Comparison of ENCODE assay signal across 8 cellular contexts in genomic region chr16:87765473-87765775, GRCh38. TPM values are rescaled to one million over a fixed set of nuclear protein-coding genes. Genes with fewer than 3 reads are reported as not detected.
DNase-seq lines count a peak whose midpoint lies in the region; ATAC-seq and TF ChIP-seq lines count a peak whose summit lies in the region.

No MANE protein-coding gene starts in this region.

- TF ChIP-seq CTCF in foreskin keratinocyte (conservative IDR thresholded peaks at IDR 0.05) (no peak), retinal pigment epithelial cell (conservative IDR thresholded peaks at IDR 0.05; ENCODE audit: low read depth, low read length) (no peak)

- peaks cover 29% of the 10 kb centered on the region for H3K36me3 ChIP-seq in CD4-positive, CD25-positive, alpha-beta regulatory T cell (ENCODE audit: control insufficient read depth, insufficient read depth, low read length)

- no peaks in the 10 kb centered on the region for H3K27me3 ChIP-seq in CD4-positive, CD25-positive, alpha-beta regulatory T cell (ENCODE audit: control insufficient read depth, insufficient read depth, low read length)
- H3K27me3 ChIP-seq in foreskin keratinocyte, result no peaks in the 10 kb centered on the region

- H3K4me3 Mint-ChIP-seq in CD4-positive, CD25-positive, alpha-beta regulatory T cell, result peak overlapping the region; percentile 97 to 100 (median 98)
- H3K4me3 Mint-ChIP-seq in activated T-cell treated with anti-CD3 and anti-CD28 coated beads, Interleukin-2, amount 50 U/mL, for 72 hours, result peak overlapping the region; percentile 96 to 100

- peak overlapping the region; percentile 89 for H3K27ac ChIP-seq in CD4-positive, CD25-positive, alpha-beta regulatory T cell (ENCODE audit: insufficient read depth, low read length, poor library complexity, severe bottlenecking)
- no peak overlapping the region for H3K27ac ChIP-seq in foreskin keratinocyte

- no peaks in the 10 kb centered on the region for H3K9me3 Mint-ChIP-seq in CD4-positive, CD25-positive, alpha-beta regulatory T cell
- H3K9me3 Mint-ChIP-seq in activated T-cell treated with anti-CD3 and anti-CD28 coated beads, Interleukin-2, amount 50 U/mL, for 72 hours, result no peaks in the 10 kb centered on the region

- ATAC-seq in CD4-positive, CD25-positive, alpha-beta regulatory T cell (ENCODE audit: low read depth in 2 of 2), result peak; percentile 50 to 56
- ATAC-seq in GM21528 (IDR thresholded peaks at IDR 0.05; ENCODE audit: low FRiP score, unreplicated experiment) (peak; percentile 30), foreskin keratinocyte (peak; percentile 38)
- ATAC-seq in activated T-cell treated with anti-CD3 and anti-CD28 coated beads, Interleukin-2, amount 50 U/mL, for 72 hours (replicated peaks in 1 of 2), result peak; percentile 53 to 61

- peaks cover 22% of the 10 kb centered on the region for H3K36me3 Mint-ChIP-seq in CD4-positive, CD25-positive, alpha-beta regulatory T cell
- peaks cover 11 to 30% of the 10 kb centered on the region in 2 donors for H3K36me3 Mint-ChIP-seq in activated T-cell treated with anti-CD3 and anti-CD28 coated beads, Interleukin-2, amount 50 U/mL, for 72 hours (ENCODE audit: insufficient read depth in 2 of 2)

- peaks cover 15% of the 10 kb centered on the region for H3K27me3 Mint-ChIP-seq in CD4-positive, CD25-positive, alpha-beta regulatory T cell
- no peaks in the 10 kb centered on the region for H3K27me3 Mint-ChIP-seq in activated T-cell treated with anti-CD3 and anti-CD28 coated beads, Interleukin-2, amount 50 U/mL, for 72 hours (ENCODE audit: low read depth)

- peak overlapping the region in 2 of 3 donors; percentile 94 to 98 for H3K27ac Mint-ChIP-seq in CD4-positive, CD25-positive, alpha-beta regulatory T cell
- peak overlapping the region; percentile 87 for H3K27ac Mint-ChIP-seq in activated T-cell treated with anti-CD3 and anti-CD28 coated beads, Interleukin-2, amount 50 U/mL, for 72 hours

- DNase-seq in CD4-positive, CD25-positive, alpha-beta regulatory T cell, result peak; percentile 44 to 89 (median 50)
- DNase-seq in LHCN-M2 (ENCODE audit: low read depth) (peak; percentile 8), foreskin keratinocyte (no peak), retinal pigment epithelial cell (ENCODE audit: low read depth) (no peak), DMS79 (lab: John Stamatoyannopoulos, UW) (no peak), HuH-7 (ENCODE audit: low spot score) (no peak)
- peak; percentile 31 to 43 for DNase-seq in activated T-cell treated with anti-CD3 and anti-CD28 coated beads, Interleukin-2, amount 50 U/mL, for 72 hours

- H3K4me1 Mint-ChIP-seq in CD4-positive, CD25-positive, alpha-beta regulatory T cell, result peaks cover 11 to 47% (median 32%) of the 10 kb centered on the region in 4 donors
- H3K4me1 Mint-ChIP-seq in activated T-cell treated with anti-CD3 and anti-CD28 coated beads, Interleukin-2, amount 50 U/mL, for 72 hours (ENCODE audit: low read depth), result peaks cover 43% of the 10 kb centered on the region

- peaks cover 28% of the 10 kb centered on the region for H3K4me1 ChIP-seq in CD4-positive, CD25-positive, alpha-beta regulatory T cell (ENCODE audit: control insufficient read depth, insufficient read depth, low read length, poor library complexity, severe bottlenecking)
- H3K4me1 ChIP-seq in foreskin keratinocyte, result no peaks in the 10 kb centered on the region

- no peaks in the 10 kb centered on the region for H3K9me3 ChIP-seq in CD4-positive, CD25-positive, alpha-beta regulatory T cell (ENCODE audit: control insufficient read depth in 2 of 2, low read length in 2 of 2)

- peak overlapping the region; percentile 77 for H3K4me3 ChIP-seq in CD4-positive, CD25-positive, alpha-beta regulatory T cell (ENCODE audit: low read depth, low read length)
- H3K4me3 ChIP-seq in retinal pigment epithelial cell (ENCODE audit: low read length), result peak overlapping the region; percentile 85

RNA-seq across cellular contexts. Expression of gene KLHDC4, which starts 0.4 kb away (rescaled TPM):
- total RNA-seq in CD4-positive, CD25-positive, alpha-beta regulatory T cell, result 104 TPM
- 10 to 100 TPM; 17.0 to 23.0 (median 17.4) TPM for polyA plus RNA-seq in CD4-positive, CD25-positive, alpha-beta regulatory T cell
- total RNA-seq in LHCN-M2 (2014; rRNA removed) (20.5 and 26.7 TPM in 2 replicates), foreskin keratinocyte (17.2 and 21.9 TPM in 2 replicates)
- polyA plus RNA-seq in LHCN-M2 (2012), result 16.9 TPM
- 100 to 1,000 TPM in 1 of 2 donors, 10 to 100 TPM in 1; 85.5 to 108 TPM for total RNA-seq in activated T-cell treated with anti-CD3 and anti-CD28 coated beads, Interleukin-2, amount 50 U/mL, for 72 hours
- 16.8 and 18.4 TPM in 2 replicates for polyA plus RNA-seq in foreskin keratinocyte

Comparison
In these comparisons a context has a peak if more than half of its experiments do, and no peak if none do; other contexts are left out.
1. DNase-seq: peak in CD4-positive, CD25-positive, alpha-beta regulatory T cell (3 of 3), LHCN-M2 (single experiment) and activated T-cell treated with anti-CD3 and anti-CD28 coated beads, Interleukin-2, amount 50 U/mL, for 72 hours (2 of 2); none in foreskin keratinocyte (0 of 2), retinal pigment epithelial cell (single experiment), DMS79 (single experiment) and HuH-7 (single experiment).
2. Peak in every context shown above with its lines, with median percentiles within 50 percentile points of each other: ATAC-seq.